In the genomic region with DNA sequence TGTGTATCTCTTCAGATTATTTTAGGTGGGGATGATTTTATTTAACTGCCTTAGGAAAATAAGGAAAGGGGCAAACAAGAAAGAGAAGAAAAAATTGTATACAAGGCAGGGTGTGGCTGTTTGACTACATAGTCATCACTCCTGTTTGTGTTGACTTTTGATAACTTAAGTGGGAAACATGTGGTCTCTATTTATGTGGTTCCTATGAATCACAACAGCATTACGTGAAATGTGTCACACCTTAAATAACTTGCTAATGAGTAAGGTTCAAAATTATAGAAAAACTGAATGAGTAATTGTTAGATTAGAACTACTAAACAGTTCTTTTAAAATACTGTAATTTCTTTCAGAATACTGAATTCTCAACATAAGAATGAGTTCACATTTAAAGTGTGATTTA, we compare ENCODE assay signal across 11 cellular contexts.
A peak's percentile ranks its signal among the peaks of the same experiment; 100 is the strongest.
DNase-seq lines count a peak whose midpoint lies in the region; ATAC-seq, FAIRE-seq and TF ChIP-seq lines count a peak whose summit lies in the region.
"Had no signal": no experiment of that assay in that cellular context is flagged by ENCODE, and none has a peak within 500 bp of the region (broad histone marks: within the 10 kb centered on the region; RNA-seq: fewer than 3 reads in every experiment).

No MANE protein-coding gene starts in this region.

- DNase-seq in activated naive CD4-positive, alpha-beta T cell treated with anti-CD3 and anti-CD28 coated beads, Interleukin-2, amount 50 U/mL, for 72 hours (ENCODE audit: low spot score in 2 of 2) = no peak
- DNase-seq in activated naive CD4-positive, alpha-beta T cell treated with anti-CD3 and anti-CD28 coated beads, Interleukin-2, amount 10 ng/mL, durations not matched to agents 7 days and 5 days = no peak
- DNase-seq in amniotic epithelial cell (ENCODE audit: low read depth) (peak; percentile 84), kidney (no peak), urothelium cell line (ENCODE audit: low spot score) (peak; percentile 11), H9 (no peak)
- no peak for DNase-seq in CD8-positive, alpha-beta memory T cell
- DNase-seq: activated naive CD4-positive, alpha-beta T cell treated with anti-CD3 and anti-CD28 coated beads for 36 hours; NCI-H1417 treated with DMSO at 0.1 percent for 48 hours had no signal

- H3K27ac Mint-ChIP-seq in activated naive CD4-positive, alpha-beta T cell treated with anti-CD3 and anti-CD28 coated beads, Interleukin-2, amount 50 U/mL, for 72 hours = peak overlapping the region; percentile 48 to 84
- H3K27ac Mint-ChIP-seq in activated naive CD4-positive, alpha-beta T cell treated with anti-CD3 and anti-CD28 coated beads, Interleukin-2, amount 10 ng/mL, durations not matched to agents 7 days and 5 days = no peak overlapping the region
- H3K27ac Mint-ChIP-seq in CD8-positive, alpha-beta memory T cell = peak overlapping the region in 4 of 8 donors; percentile 32 to 80 (median 43)
- no peak overlapping the region for H3K27ac Mint-ChIP-seq in H9
- H3K27ac Mint-ChIP-seq: activated naive CD4-positive, alpha-beta T cell treated with anti-CD3 and anti-CD28 coated beads for 36 hours had no signal

- H3K23me2 ChIP-seq in H9 (ENCODE audit: insufficient read length, low read depth, low read length, poor library complexity, severe bottlenecking) = no peaks in the 10 kb centered on the region

- no peak overlapping the region for H3K56ac ChIP-seq in H9 (ENCODE audit: insufficient read length, low read depth, low read length)

- TF ChIP-seq CTCF in kidney (IDR thresholded peaks at IDR 0.05; ENCODE audit: borderline replicate concordance, extremely low read depth, insufficient read depth) = no peak
- no peak for TF ChIP-seq CTCF in H9 (conservative IDR thresholded peaks at IDR 0.05)

- H3K4me3 Mint-ChIP-seq in activated naive CD4-positive, alpha-beta T cell treated with anti-CD3 and anti-CD28 coated beads, Interleukin-2, amount 10 ng/mL, durations not matched to agents 7 days and 5 days = no peak overlapping the region
- H3K4me3 Mint-ChIP-seq in CD8-positive, alpha-beta memory T cell = no peak overlapping the region
- no peak overlapping the region for H3K4me3 Mint-ChIP-seq in H9
- H3K4me3 Mint-ChIP-seq: activated naive CD4-positive, alpha-beta T cell treated with anti-CD3 and anti-CD28 coated beads for 36 hours had no signal

- H3K9ac ChIP-seq in kidney (ENCODE audit: low read length in 2 of 2) = no peak overlapping the region
- no peak overlapping the region for H3K9ac ChIP-seq in H9 (ENCODE audit: extremely low read depth, insufficient read length, low read length)
- H3K9ac ChIP-seq: BLaER1 treated with 17β-estradiol and CSF1 and Interleukin-3, amounts not matched to agents 10 nM and 100 nM had no signal

- H3K36me3 ChIP-seq in kidney (ENCODE audit: control insufficient read depth in 1 of 2, insufficient read depth in 2 of 2, low read length in 2 of 2) = no peaks in the 10 kb centered on the region
- H3K36me3 ChIP-seq in CD8-positive, alpha-beta memory T cell (ENCODE audit: insufficient read depth, low read length) = no peaks in the 10 kb centered on the region
- H3K36me3 ChIP-seq: BLaER1 treated with 17β-estradiol and CSF1 and Interleukin-3, amounts not matched to agents 10 nM and 100 nM had no signal

- H3K4me1 Mint-ChIP-seq in activated naive CD4-positive, alpha-beta T cell treated with anti-CD3 and anti-CD28 coated beads, Interleukin-2, amount 10 ng/mL, durations not matched to agents 7 days and 5 days = peaks cover 15% of the 10 kb centered on the region
- peaks cover 7 to 16% (median 8%) of the 10 kb centered on the region in 3 donors for H3K4me1 Mint-ChIP-seq in CD8-positive, alpha-beta memory T cell
- H3K4me1 Mint-ChIP-seq in H9 = peaks cover 5 to 12% of the 10 kb centered on the region in 2 experiments; a peak in 3 of 4 replicates

- no peak overlapping the region for H3K4me2 ChIP-seq in H9 (ENCODE audit: insufficient read depth, insufficient read length, low read length)

- H3K18ac ChIP-seq in H9 (ENCODE audit: insufficient read length, low read depth, low read length) = no peak overlapping the region

- H2BK5ac ChIP-seq in H9 (ENCODE audit: insufficient read length, low read length) = no peak overlapping the region

- H3K4me1 ChIP-seq in kidney (ENCODE audit: control insufficient read depth in 1 of 2, insufficient read depth in 1 of 2, low read depth in 1 of 2, low read length in 2 of 2) (peaks cover 0 to 4% of the 10 kb centered on the region in 2 donors), H9 (ENCODE audit: insufficient read depth, low read length) (no peaks in the 10 kb centered on the region)
- no peaks in the 10 kb centered on the region for H3K4me1 ChIP-seq in CD8-positive, alpha-beta memory T cell (ENCODE audit: insufficient read depth, low read length)

- no peak overlapping the region for H2BK20ac ChIP-seq in H9 (ENCODE audit: low read depth, low read length, poor library complexity, severe bottlenecking)

- CTCF ChIA-PET in activated naive CD4-positive, alpha-beta T cell treated with anti-CD3 and anti-CD28 coated beads, Interleukin-2, amount 10 ng/mL, durations not matched to agents 7 days and 5 days (lab: Charles Lee) = interaction anchor here (1.1 to 1.6 kb wide), 2 partner anchors 9 to 10 kb away, joined by 4 to 14 read pairs; no protein-coding TSS in a partner anchor
- CTCF ChIA-PET in CD8-positive, alpha-beta memory T cell (lab: Charles Lee) = interaction anchor here (3.6 kb wide), 1 partner anchor 9 kb away, joined by 30 read pairs; no protein-coding TSS in a partner anchor

- POLR2A ChIA-PET in CD8-positive, alpha-beta memory T cell (lab: Charles Lee) = no interaction called here

- H3K4me3 ChIP-seq in kidney (ENCODE audit: low read length in 2 of 2) = no peak overlapping the region
- no peak overlapping the region for H3K4me3 ChIP-seq in CD8-positive, alpha-beta memory T cell (ENCODE audit: low read length)
- H3K4me3 ChIP-seq: BLaER1 treated with 17β-estradiol and CSF1 and Interleukin-3, amounts not matched to agents 10 nM and 100 nM had no signal

- intact Hi-C loops in kidney (cut with DNase I) = no loop called here

- no peak overlapping the region for H2BK12ac ChIP-seq in H9 (ENCODE audit: insufficient read length, low read depth, low read length)

- no CpG with 5 or more reads among the region's 1 CpG for WGBS in H9 (ENCODE audit: extremely low coverage, insufficient read length, low lambda C conversion rate)

- no peak overlapping the region for H2BK15ac ChIP-seq in H9 (ENCODE audit: low read depth, low read length)

- H3K4ac ChIP-seq in H9 (ENCODE audit: low read depth, low read length) = no peak overlapping the region

- no peaks in the 10 kb centered on the region for H3K79me1 ChIP-seq in H9 (ENCODE audit: insufficient read depth, low read depth, low read length, poor library complexity, severe bottlenecking)

- H3K9me3 ChIP-seq in kidney (ENCODE audit: control insufficient read depth in 1 of 2, low read length in 2 of 2) (no peaks in the 10 kb centered on the region), H9 (ENCODE audit: control insufficient read depth, low read depth, low read length) (no peaks in the 10 kb centered on the region)
- no peaks in the 10 kb centered on the region for H3K9me3 ChIP-seq in CD8-positive, alpha-beta memory T cell (ENCODE audit: low read length)

- no peak overlapping the region for H3K23ac ChIP-seq in H9 (ENCODE audit: insufficient read length, low read depth, low read length)

- no peaks in the 10 kb centered on the region for H3K36me3 Mint-ChIP-seq in activated naive CD4-positive, alpha-beta T cell treated with anti-CD3 and anti-CD28 coated beads, Interleukin-2, amount 50 U/mL, for 72 hours
- H3K36me3 Mint-ChIP-seq in activated naive CD4-positive, alpha-beta T cell treated with anti-CD3 and anti-CD28 coated beads, Interleukin-2, amount 10 ng/mL, durations not matched to agents 7 days and 5 days = no peaks in the 10 kb centered on the region
- peaks cover 0 to 3% (median 2%) of the 10 kb centered on the region in 3 donors for H3K36me3 Mint-ChIP-seq in CD8-positive, alpha-beta memory T cell
- H3K36me3 Mint-ChIP-seq in H9 (ENCODE audit: insufficient read depth in 1 of 3, low read depth in 3 of 3) = peaks cover 9 to 21% (median 9%) of the 10 kb centered on the region in 3 experiments

- no peaks in the 10 kb centered on the region for H3K9me3 Mint-ChIP-seq in activated naive CD4-positive, alpha-beta T cell treated with anti-CD3 and anti-CD28 coated beads, Interleukin-2, amount 50 U/mL, for 72 hours
- H3K9me3 Mint-ChIP-seq in activated naive CD4-positive, alpha-beta T cell treated with anti-CD3 and anti-CD28 coated beads, Interleukin-2, amount 10 ng/mL, durations not matched to agents 7 days and 5 days = no peaks in the 10 kb centered on the region
- no peaks in the 10 kb centered on the region for H3K9me3 Mint-ChIP-seq in CD8-positive, alpha-beta memory T cell
- H3K9me3 Mint-ChIP-seq in H9 = peaks cover 7 to 10% of the 10 kb centered on the region in 2 experiments

- no peaks in the 10 kb centered on the region for H4K20me1 ChIP-seq in H9 (ENCODE audit: control insufficient read depth, insufficient read depth, insufficient read length)
- H4K20me1 ChIP-seq: BLaER1 treated with 17β-estradiol and CSF1 and Interleukin-3, amounts not matched to agents 10 nM and 100 nM had no signal

- no peak overlapping the region for H2BK120ac ChIP-seq in H9 (ENCODE audit: low read depth, low read length, poor library complexity, severe bottlenecking)

- peak; percentile 43 to 98 for ATAC-seq in activated naive CD4-positive, alpha-beta T cell treated with anti-CD3 and anti-CD28 coated beads, Interleukin-2, amount 50 U/mL, for 72 hours
- no peak for ATAC-seq in HG03571 (IDR thresholded peaks at IDR 0.05; ENCODE audit: unreplicated experiment)

- H3K27ac ChIP-seq in kidney (ENCODE audit: low read depth in 2 of 2, low read length in 2 of 2) (no peak overlapping the region), H9 (ENCODE audit: insufficient read length, low read depth, low read length) (no peak overlapping the region)
- no peak overlapping the region for H3K27ac ChIP-seq in CD8-positive, alpha-beta memory T cell (ENCODE audit: low read depth, low read length)

- no peak overlapping the region for H2AFZ ChIP-seq in H9 (ENCODE audit: low read length)

- no peak overlapping the region for H4K5ac ChIP-seq in H9 (ENCODE audit: insufficient read length, low read depth, low read length)

- H3K27me3 Mint-ChIP-seq in activated naive CD4-positive, alpha-beta T cell treated with anti-CD3 and anti-CD28 coated beads, Interleukin-2, amount 10 ng/mL, durations not matched to agents 7 days and 5 days = no peaks in the 10 kb centered on the region
- H3K27me3 Mint-ChIP-seq in CD8-positive, alpha-beta memory T cell = no peaks in the 10 kb centered on the region
- no peaks in the 10 kb centered on the region for H3K27me3 Mint-ChIP-seq in H9 (ENCODE audit: low read depth)

- H2AK5ac ChIP-seq in H9 (ENCODE audit: insufficient read length, low read length) = no peak overlapping the region

- H4K91ac ChIP-seq in H9 (ENCODE audit: insufficient read length, low read depth, low read length) = no peak overlapping the region

- no peak overlapping the region for H4K8ac ChIP-seq in H9 (replicated peaks; ENCODE audit: insufficient read length, low read depth, low read length)

- H3K79me2 ChIP-seq in H9 (ENCODE audit: insufficient read depth, low read length) = 0 out of 2 replicates have a peak, but pooled peaks cover 2% of the 10 kb centered on the region

- no peaks in the 10 kb centered on the region for H3K27me3 ChIP-seq in CD8-positive, alpha-beta memory T cell (ENCODE audit: insufficient read depth, low read length, poor library complexity, severe bottlenecking)
- no peaks in the 10 kb centered on the region for H3K27me3 ChIP-seq in H9 (ENCODE audit: insufficient read depth, low read length)
- H3K27me3 ChIP-seq: BLaER1 treated with 17β-estradiol and CSF1 and Interleukin-3, amounts not matched to agents 10 nM and 100 nM had no signal

- FAIRE-seq in kidney (lab: Jason Lieb, UNC) (peak; percentile 62), urothelium cell line (lab: Jason Lieb, UNC) (no peak)

- no peak overlapping the region for H3K14ac ChIP-seq in H9 (ENCODE audit: insufficient read depth, low read length)

- no peak overlapping the region for H3T11ph ChIP-seq in H9 (ENCODE audit: low read length)

Comparison
In these comparisons a context has a peak if more than half of its experiments do, and no peak if none do; other contexts are left out.
1. H3K27ac Mint-ChIP-seq: peak in activated naive CD4-positive, alpha-beta T cell treated with anti-CD3 and anti-CD28 coated beads, Interleukin-2, amount 50 U/mL, for 72 hours (2 of 2); none in activated naive CD4-positive, alpha-beta T cell treated with anti-CD3 and anti-CD28 coated beads, Interleukin-2, amount 10 ng/mL, durations not matched to agents 7 days and 5 days (single experiment) and H9 (0 of 3).
2. DNase-seq: peak in amniotic epithelial cell (single experiment) and urothelium cell line (single experiment); none in activated naive CD4-positive, alpha-beta T cell treated with anti-CD3 and anti-CD28 coated beads, Interleukin-2, amount 50 U/mL, for 72 hours (0 of 2), activated naive CD4-positive, alpha-beta T cell treated with anti-CD3 and anti-CD28 coated beads, Interleukin-2, amount 10 ng/mL, durations not matched to agents 7 days and 5 days (single experiment), kidney (single experiment), CD8-positive, alpha-beta memory T cell (0 of 5) and H9 (single experiment).